ENCODE assay signal across 16 cellular contexts in genomic region chrX:46477435-46477834, GRCh38.
DNase-seq lines count a peak whose midpoint lies in the region; ATAC-seq and TF ChIP-seq lines count a peak whose summit lies in the region.
"Had no signal": no experiment of that assay in that cellular context is flagged by ENCODE, and none has a peak within 500 bp of the region (broad histone marks: within the 10 kb centered on the region; RNA-seq: fewer than 3 reads in every experiment).

No MANE protein-coding gene starts in this region.

- H3K4me3 ChIP-seq in fibroblast of pulmonary artery (replicated peaks; ENCODE audit: low read depth, low read length), result no peak overlapping the region
- H3K4me3 ChIP-seq: BLaER1 treated with 17β-estradiol and CSF1 and Interleukin-3, amounts not matched to agents 10 nM and 100 nM had no signal

- ATAC-seq in GM18868 (IDR thresholded peaks at IDR 0.05; ENCODE audit: unreplicated experiment) (no peak), left lobe of liver (no peak), GM18870 (IDR thresholded peaks at IDR 0.05; ENCODE audit: unreplicated experiment) (no peak)
- ATAC-seq: HCT116 had no signal

- peak; percentile 8 for DNase-seq in Ammon's horn (ENCODE audit: low spot score)
- peak; percentile 18 for DNase-seq in astrocyte of the hippocampus (ENCODE audit: low read depth, low spot score)
- peak; percentile 64 for DNase-seq in fibroblast of pulmonary artery (ENCODE audit: low read depth)
- peak; percentile 9 for DNase-seq in non-pigmented ciliary epithelial cell (ENCODE audit: low read depth)
- DNase-seq in left lobe of liver (ENCODE audit: low spot score), result no peak
- no peak for DNase-seq in NAMALWA (ENCODE audit: low spot score)
- DNase-seq: 8988T, MV-4-11, NCI-H1436, NCI-H2081, NCI-H2227 treated with DMSO at 0.1 percent for 48 hours, NCI-H526 treated with DMSO at 0.1 percent for 48 hours had no signal

- no peak for TF ChIP-seq CTCF in fibroblast of pulmonary artery (IDR thresholded peaks at IDR 0.05; ENCODE audit: low read length, missing control alignments)

Comparison
In these comparisons a context has a peak if more than half of its experiments do, and no peak if none do; other contexts are left out.
1. DNase-seq: peak in Ammon's horn (single experiment), astrocyte of the hippocampus (single experiment), fibroblast of pulmonary artery (single experiment) and non-pigmented ciliary epithelial cell (single experiment); none in left lobe of liver (single experiment) and NAMALWA (single experiment).